29 cellular contexts compared by ENCODE assay signal in the genomic region with DNA sequence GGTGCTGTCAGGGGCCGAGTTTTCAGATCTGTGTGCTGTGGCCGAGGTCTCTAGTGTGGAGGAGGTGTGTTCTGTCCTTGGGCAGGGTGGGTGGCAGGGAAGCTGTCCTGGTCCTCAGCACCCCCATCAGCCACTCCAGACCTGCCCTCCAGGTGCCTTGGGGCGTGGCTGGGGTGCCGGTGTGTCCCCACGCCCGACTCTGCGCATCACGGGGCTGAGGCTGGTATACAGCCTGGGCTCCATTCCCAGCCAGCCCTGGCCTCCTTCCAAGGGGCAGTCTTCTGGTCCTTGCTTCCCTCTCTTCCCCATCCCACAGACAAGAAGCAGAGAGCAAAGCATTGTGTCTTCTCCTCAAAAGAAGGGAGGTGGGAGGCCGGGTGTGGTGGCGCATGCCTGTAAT. TPM values are rescaled to one million over a fixed set of nuclear protein-coding genes. Genes with fewer than 3 reads are reported as not detected.
"Had no signal": no experiment of that assay in that cellular context is flagged by ENCODE, and none has a peak within 500 bp of the region (broad histone marks: within the 10 kb centered on the region; RNA-seq: fewer than 3 reads in every experiment).

No MANE protein-coding gene starts in this region.

- DNase-seq: hippocampal formation; immature natural killer cell; kidney; left colon; left lung; lower lobe of right lung; mammary epithelial cell; mesenchymal stem cell; naive B cell; natural killer cell; nucleus accumbens; pancreas; posterior cingulate gyrus; retina; stimulated activated CD4-positive, alpha-beta T cell treated with anti-CD3 and anti-CD28 coated beads, Interleukin-12 subunit alpha, Interleukin-12 subunit beta, amount 100 ng/mL, for 4 hours; stimulated activated CD4-positive, alpha-beta T cell treated with anti-CD3 and anti-CD28 coated beads, Interleukin-15, amount 100 ng/mL, for 24 hours; stimulated activated CD4-positive, alpha-beta T cell treated with anti-CD3 and anti-CD28 coated beads, Interleukin-2, amount 100 ng/mL, for 24 hours; stimulated activated CD4-positive, alpha-beta T cell treated with anti-CD3 and anti-CD28 coated beads, Interleukin-4, amount 100 ng/mL, for 24 hours; stimulated activated naive CD4-positive, alpha-beta T cell; tibial artery; trophoblast cell; upper lobe of right lung had no signal

- FAIRE-seq: islet of Langerhans, kidney, pancreas, urothelium cell line had no signal

- H3K4me3 ChIP-seq: left lung, lower lobe of right lung, pancreas, prostate gland, skin epidermis, suprapubic skin, thoracic aorta, tibial artery, upper lobe of right lung had no signal

- H3K36me3 ChIP-seq: left lung, lower lobe of right lung, pancreas, prostate gland, suprapubic skin, thoracic aorta, tibial artery, upper lobe of right lung had no signal

- H3K9me3 ChIP-seq: left lung, lower lobe of right lung, pancreas, prostate gland, suprapubic skin, thoracic aorta, tibial artery, upper lobe of right lung had no signal

- H3K27ac ChIP-seq: left lung, lower lobe of right lung, pancreas, prostate gland, skin epidermis, suprapubic skin, thoracic aorta, tibial artery, upper lobe of right lung had no signal

RNA-seq across cellular contexts. Expression of gene SAMD11, which starts 4.0 kb away (rescaled TPM):
- polyA plus RNA-seq: mammary epithelial cell had no signal

RNA-seq across cellular contexts. Expression of gene PERM1, which starts 54.2 kb away (rescaled TPM):
- polyA plus RNA-seq: immature natural killer cell, mammary epithelial cell, neural cell had no signal
